1 cellular context compared by ENCODE assay signal in genomic region chr1:26350343-26350700, GRCh38.
TF ChIP-seq lines count a peak whose summit lies in the region.

No MANE protein-coding gene starts in this region.

TF ChIP-seq in GM23338, 12 proteins besides CTCF, POLR2A, EP300 and RAD21:
- TF ChIP-seq, protein P1, sequence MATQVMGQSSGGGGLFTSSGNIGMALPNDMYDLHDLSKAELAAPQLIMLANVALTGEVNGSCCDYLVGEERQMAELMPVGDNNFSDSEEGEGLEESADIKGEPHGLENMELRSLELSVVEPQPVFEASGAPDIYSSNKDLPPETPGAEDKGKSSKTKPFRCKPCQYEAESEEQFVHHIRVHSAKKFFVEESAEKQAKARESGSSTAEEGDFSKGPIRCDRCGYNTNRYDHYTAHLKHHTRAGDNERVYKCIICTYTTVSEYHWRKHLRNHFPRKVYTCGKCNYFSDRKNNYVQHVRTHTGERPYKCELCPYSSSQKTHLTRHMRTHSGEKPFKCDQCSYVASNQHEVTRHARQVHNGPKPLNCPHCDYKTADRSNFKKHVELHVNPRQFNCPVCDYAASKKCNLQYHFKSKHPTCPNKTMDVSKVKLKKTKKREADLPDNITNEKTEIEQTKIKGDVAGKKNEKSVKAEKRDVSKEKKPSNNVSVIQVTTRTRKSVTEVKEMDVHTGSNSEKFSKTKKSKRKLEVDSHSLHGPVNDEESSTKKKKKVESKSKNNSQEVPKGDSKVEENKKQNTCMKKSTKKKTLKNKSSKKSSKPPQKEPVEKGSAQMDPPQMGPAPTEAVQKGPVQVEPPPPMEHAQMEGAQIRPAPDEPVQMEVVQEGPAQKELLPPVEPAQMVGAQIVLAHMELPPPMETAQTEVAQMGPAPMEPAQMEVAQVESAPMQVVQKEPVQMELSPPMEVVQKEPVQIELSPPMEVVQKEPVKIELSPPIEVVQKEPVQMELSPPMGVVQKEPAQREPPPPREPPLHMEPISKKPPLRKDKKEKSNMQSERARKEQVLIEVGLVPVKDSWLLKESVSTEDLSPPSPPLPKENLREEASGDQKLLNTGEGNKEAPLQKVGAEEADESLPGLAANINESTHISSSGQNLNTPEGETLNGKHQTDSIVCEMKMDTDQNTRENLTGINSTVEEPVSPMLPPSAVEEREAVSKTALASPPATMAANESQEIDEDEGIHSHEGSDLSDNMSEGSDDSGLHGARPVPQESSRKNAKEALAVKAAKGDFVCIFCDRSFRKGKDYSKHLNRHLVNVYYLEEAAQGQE (IDR thresholded peaks at IDR 0.05; ENCODE audit: unreplicated experiment) = no peak
- no peak for TF ChIP-seq EZH2phosphoT487 (IDR thresholded peaks at IDR 0.05; ENCODE audit: unreplicated experiment)
- TF ChIP-seq, protein P2, sequence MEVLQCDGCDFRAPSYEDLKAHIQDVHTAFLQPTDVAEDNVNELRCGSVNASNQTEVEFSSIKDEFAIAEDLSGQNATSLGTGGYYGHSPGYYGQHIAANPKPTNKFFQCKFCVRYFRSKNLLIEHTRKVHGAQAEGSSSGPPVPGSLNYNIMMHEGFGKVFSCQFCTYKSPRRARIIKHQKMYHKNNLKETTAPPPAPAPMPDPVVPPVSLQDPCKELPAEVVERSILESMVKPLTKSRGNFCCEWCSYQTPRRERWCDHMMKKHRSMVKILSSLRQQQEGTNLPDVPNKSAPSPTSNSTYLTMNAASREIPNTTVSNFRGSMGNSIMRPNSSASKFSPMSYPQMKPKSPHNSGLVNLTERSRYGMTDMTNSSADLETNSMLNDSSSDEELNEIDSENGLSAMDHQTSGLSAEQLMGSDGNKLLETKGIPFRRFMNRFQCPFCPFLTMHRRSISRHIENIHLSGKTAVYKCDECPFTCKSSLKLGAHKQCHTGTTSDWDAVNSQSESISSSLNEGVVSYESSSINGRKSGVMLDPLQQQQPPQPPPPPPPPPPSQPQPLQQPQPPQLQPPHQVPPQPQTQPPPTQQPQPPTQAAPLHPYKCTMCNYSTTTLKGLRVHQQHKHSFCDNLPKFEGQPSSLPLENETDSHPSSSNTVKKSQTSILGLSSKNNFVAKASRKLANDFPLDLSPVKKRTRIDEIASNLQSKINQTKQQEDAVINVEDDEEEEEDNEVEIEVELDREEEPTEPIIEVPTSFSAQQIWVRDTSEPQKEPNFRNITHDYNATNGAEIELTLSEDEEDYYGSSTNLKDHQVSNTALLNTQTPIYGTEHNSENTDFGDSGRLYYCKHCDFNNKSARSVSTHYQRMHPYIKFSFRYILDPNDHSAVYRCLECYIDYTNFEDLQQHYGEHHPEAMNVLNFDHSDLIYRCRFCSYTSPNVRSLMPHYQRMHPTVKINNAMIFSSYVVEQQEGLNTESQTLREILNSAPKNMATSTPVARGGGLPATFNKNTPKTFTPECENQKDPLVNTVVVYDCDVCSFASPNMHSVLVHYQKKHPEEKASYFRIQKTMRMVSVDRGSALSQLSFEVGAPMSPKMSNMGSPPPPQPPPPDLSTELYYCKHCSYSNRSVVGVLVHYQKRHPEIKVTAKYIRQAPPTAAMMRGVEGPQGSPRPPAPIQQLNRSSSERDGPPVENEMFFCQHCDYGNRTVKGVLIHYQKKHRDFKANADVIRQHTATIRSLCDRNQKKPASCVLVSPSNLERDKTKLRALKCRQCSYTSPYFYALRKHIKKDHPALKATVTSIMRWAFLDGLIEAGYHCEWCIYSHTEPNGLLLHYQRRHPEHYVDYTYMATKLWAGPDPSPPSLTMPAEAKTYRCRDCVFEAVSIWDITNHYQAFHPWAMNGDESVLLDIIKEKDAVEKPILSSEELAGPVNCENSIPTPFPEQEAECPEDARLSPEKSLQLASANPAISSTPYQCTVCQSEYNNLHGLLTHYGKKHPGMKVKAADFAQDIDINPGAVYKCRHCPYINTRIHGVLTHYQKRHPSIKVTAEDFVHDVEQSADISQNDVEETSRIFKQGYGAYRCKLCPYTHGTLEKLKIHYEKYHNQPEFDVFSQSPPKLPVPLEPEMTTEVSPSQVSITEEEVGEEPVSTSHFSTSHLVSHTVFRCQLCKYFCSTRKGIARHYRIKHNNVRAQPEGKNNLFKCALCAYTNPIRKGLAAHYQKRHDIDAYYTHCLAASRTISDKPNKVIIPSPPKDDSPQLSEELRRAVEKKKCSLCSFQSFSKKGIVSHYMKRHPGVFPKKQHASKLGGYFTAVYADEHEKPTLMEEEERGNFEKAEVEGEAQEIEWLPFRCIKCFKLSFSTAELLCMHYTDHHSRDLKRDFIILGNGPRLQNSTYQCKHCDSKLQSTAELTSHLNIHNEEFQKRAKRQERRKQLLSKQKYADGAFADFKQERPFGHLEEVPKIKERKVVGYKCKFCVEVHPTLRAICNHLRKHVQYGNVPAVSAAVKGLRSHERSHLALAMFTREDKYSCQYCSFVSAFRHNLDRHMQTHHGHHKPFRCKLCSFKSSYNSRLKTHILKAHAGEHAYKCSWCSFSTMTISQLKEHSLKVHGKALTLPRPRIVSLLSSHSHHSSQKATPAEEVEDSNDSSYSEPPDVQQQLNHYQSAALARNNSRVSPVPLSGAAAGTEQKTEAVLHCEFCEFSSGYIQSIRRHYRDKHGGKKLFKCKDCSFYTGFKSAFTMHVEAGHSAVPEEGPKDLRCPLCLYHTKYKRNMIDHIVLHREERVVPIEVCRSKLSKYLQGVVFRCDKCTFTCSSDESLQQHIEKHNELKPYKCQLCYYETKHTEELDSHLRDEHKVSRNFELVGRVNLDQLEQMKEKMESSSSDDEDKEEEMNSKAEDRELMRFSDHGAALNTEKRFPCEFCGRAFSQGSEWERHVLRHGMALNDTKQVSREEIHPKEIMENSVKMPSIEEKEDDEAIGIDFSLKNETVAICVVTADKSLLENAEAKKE (CRISPR knock-in tag; IDR thresholded peaks at IDR 0.05) = no peak
TF ChIP-seq in GM23338: peak in this region for 0.
